In genomic region chr5:132526290-132526973, GRCh38 we compare ENCODE assay signal across 8 cellular contexts. TPM values are rescaled to one million over a fixed set of nuclear protein-coding genes. Genes with fewer than 3 reads are reported as not detected.
DNase-seq lines count a peak whose midpoint lies in the region; ATAC-seq and TF ChIP-seq lines count a peak whose summit lies in the region.

No MANE protein-coding gene starts in this region.

- H3K23ac ChIP-seq in IMR-90 (ENCODE audit: low read depth, low read length) = no peak overlapping the region

- TF ChIP-seq POLR2A in IMR-90 (IDR thresholded peaks at IDR 0.05; ENCODE audit: low read depth, low read length) (no peak), adrenal gland (IDR thresholded peaks at IDR 0.05) (no peak)

- no peaks in the 10 kb centered on the region for H4K20me1 ChIP-seq in IMR-90 (ENCODE audit: insufficient read depth, low read length)

- no peak overlapping the region for H3K27ac ChIP-seq in IMR-90 (ENCODE audit: insufficient read depth, low read length)
- no peak overlapping the region for H3K27ac ChIP-seq in adrenal gland
- no peak overlapping the region for H3K27ac ChIP-seq in right cardiac atrium (ENCODE audit: low read length)

- H2AK5ac ChIP-seq in IMR-90 (ENCODE audit: low read depth, low read length) = peak overlapping the region; percentile 1; the same call in 1 of the 2 replicates

- no peak overlapping the region for H3K14ac ChIP-seq in IMR-90 (replicated peaks; ENCODE audit: low read depth, low read length)

- peak; percentile 35 for ATAC-seq in GM18502 (IDR thresholded peaks at IDR 0.05; ENCODE audit: poor library complexity, unreplicated experiment)
- ATAC-seq in IMR-90 (ENCODE audit: low read depth) = peak; percentile 95
- peak; percentile 84 to 86 for ATAC-seq in right cardiac atrium
- peak; percentile 79 for ATAC-seq in sciatic nerve
- no peak for ATAC-seq in HG03521 (IDR thresholded peaks at IDR 0.05; ENCODE audit: unreplicated experiment)

- no peak overlapping the region for H3K56ac ChIP-seq in IMR-90 (ENCODE audit: extremely low read depth, insufficient read depth, low read length)

- no peaks in the 10 kb centered on the region for H3K9me1 ChIP-seq in IMR-90 (ENCODE audit: insufficient read depth, low read length)

- DNase-seq in AML-193 (lab: John Stamatoyannopoulos, UW) (peak; percentile 39 to 41), IMR-90 (peak; percentile 50), RPMI8226 (peak; percentile 72), adrenal gland (peak; percentile 27 to 58 (median 37)), right cardiac atrium (peak in 2 of 3 donors; percentile 43 to 62), sciatic nerve (ENCODE audit: low spot score) (no peak)

- peak overlapping the region; percentile 78 for H3K4me2 ChIP-seq in IMR-90 (ENCODE audit: low read depth, low read length)

- H3K27me3 ChIP-seq in IMR-90 (ENCODE audit: control insufficient read depth, insufficient read depth, low read length) (peaks cover 13% of the 10 kb centered on the region), adrenal gland (no peaks in the 10 kb centered on the region), right cardiac atrium (ENCODE audit: control insufficient read depth, insufficient read depth) (no peaks in the 10 kb centered on the region)

- no peak overlapping the region for H2BK15ac ChIP-seq in IMR-90 (ENCODE audit: low read depth, low read length)

- H3K36me3 ChIP-seq in IMR-90 (ENCODE audit: control insufficient read depth, insufficient read depth, low read length) (no peaks in the 10 kb centered on the region), adrenal gland (replicated peaks in 1 of 2) (no peaks in the 10 kb centered on the region)

- no peaks in the 10 kb centered on the region for H3K9me3 ChIP-seq in IMR-90 (ENCODE audit: control insufficient read depth, insufficient read depth, low read length)
- H3K9me3 ChIP-seq in adrenal gland (replicated peaks in 1 of 3) = no peaks in the 10 kb centered on the region
- no peaks in the 10 kb centered on the region for H3K9me3 ChIP-seq in right cardiac atrium (ENCODE audit: control insufficient read depth, low read length)

- in situ Hi-C loops in IMR-90 (cut with MboI; ENCODE audit: low sequenced_read_pairs) = loop anchor here (10.0 kb wide), 1 partner anchor 188 kb away; no protein-coding TSS in a partner anchor

- H4K5ac ChIP-seq in IMR-90 (ENCODE audit: low read depth, low read length) = no peak overlapping the region

- no peak overlapping the region for H2BK120ac ChIP-seq in IMR-90 (ENCODE audit: low read depth, low read length)

- WGBS in IMR-90 (ENCODE audit: extremely low coverage in 2 of 2, insufficient read length in 1 of 2), 2 experiments = 10% methylated on average over 2 of the region's 11 CpGs; no CpG with 5 or more reads in 1 of the 2 experiments
- 37 to 50% (median 42%) methylated on average over 8 to 11 of the region's 11 CpGs for WGBS in adrenal gland, 4 donors
- 38% methylated on average over 11 of the region's 11 CpGs for WGBS in right cardiac atrium

- H2AFZ ChIP-seq in IMR-90 (replicated peaks; ENCODE audit: low read length, poor library complexity) = peak overlapping the region; percentile 76

- no peak overlapping the region for H4K91ac ChIP-seq in IMR-90 (ENCODE audit: insufficient read depth, low read depth, low read length)

- CTCF ChIA-PET in IMR-90 (lab: Yijun Ruan, JAX) = interaction anchor here (0.6 to 2.1 kb wide), 8 partner anchors 10 to 223 kb away, joined by 3 to 8 read pairs (median 3); no protein-coding TSS in a partner anchor

- peaks cover 1% of the 10 kb centered on the region; the same call in 1 of the 2 replicates for H3K4me1 ChIP-seq in IMR-90 (ENCODE audit: control insufficient read depth, insufficient read depth, low read length)
- no peaks in the 10 kb centered on the region for H3K4me1 ChIP-seq in adrenal gland (replicated peaks in 1 of 2)
- no peaks in the 10 kb centered on the region for H3K4me1 ChIP-seq in right cardiac atrium (ENCODE audit: control insufficient read depth, insufficient read depth, low read length)

- no TSS peak for BruUV-seq in IMR-90 (replicated peaks; lab: Mats Ljungman, UMichigan)

- dilution Hi-C loops in IMR-90 (cut with HindIII; ENCODE audit: low sequenced_read_pairs, unreplicated experiment) = no loop called here

- H3K9ac ChIP-seq in IMR-90 (ENCODE audit: low read depth, low read length) = no peak overlapping the region

- H3K79me1 ChIP-seq in IMR-90 (ENCODE audit: low read depth in 1 of 2, low read length in 2 of 2) = no peaks in the 10 kb centered on the region

- TF ChIP-seq CTCF in IMR-90 (conservative IDR thresholded peaks at IDR 0.05; ENCODE audit: low read depth, low read length) (peak; percentile 74), adrenal gland (IDR thresholded peaks at IDR 0.05) (peak; percentile 70 to 93 (median 83))

- H3K18ac ChIP-seq in IMR-90 (ENCODE audit: low read depth, low read length) = no peak overlapping the region

- H2BK20ac ChIP-seq in IMR-90 (ENCODE audit: low read depth, low read length) = peak overlapping the region; percentile 50; the same call in 1 of the 2 replicates

- no peak overlapping the region for H2AK9ac ChIP-seq in IMR-90 (replicated peaks; ENCODE audit: low read depth, low read length, poor library complexity)

- H3K4me3 ChIP-seq in IMR-90 (ENCODE audit: insufficient read depth, low read depth, low read length) = no peak overlapping the region
- H3K4me3 ChIP-seq in adrenal gland = peak overlapping the region in 1 of 4 donors; percentile 4
- H3K4me3 ChIP-seq in right cardiac atrium (ENCODE audit: low read length) = no peak overlapping the region

- no peak overlapping the region for H3K4ac ChIP-seq in IMR-90 (ENCODE audit: low read depth, low read length)

- peak; percentile 72 for TF ChIP-seq RAD21 in IMR-90 (IDR thresholded peaks at IDR 0.05; ENCODE audit: low read length)

- H2BK5ac ChIP-seq in IMR-90 (ENCODE audit: low read depth, low read length, poor library complexity, severe bottlenecking) = no peak overlapping the region

- no peak overlapping the region for H4K8ac ChIP-seq in IMR-90 (ENCODE audit: low read depth in 2 of 2, low read length in 2 of 2)

- POLR2A ChIA-PET in IMR-90 (lab: Charles Lee; ENCODE audit: unreplicated experiment) = no interaction called here

- intact Hi-C loops in IMR-90 (cut with micrococcal nuclease) (loop anchor here (5.0 to 10.0 kb wide), 2 partner anchors 178 to 296 kb away; no protein-coding TSS in a partner anchor), adrenal gland (cut with DNase I) (loop anchor here in 1 of 2 donors (5.0 kb wide), 1 partner anchor 296 kb away; no protein-coding TSS in a partner anchor), right cardiac atrium (cut with DNase I) (loop anchor here in 1 of 4 donors (10.0 kb wide), 1 partner anchor 298 kb away; no protein-coding TSS in a partner anchor), sciatic nerve (cut with DNase I) (no loop called here)

TF ChIP-seq in IMR-90, 13 proteins besides CTCF, POLR2A, EP300 and RAD21:
- no peak for TF ChIP-seq CEBPB (IDR thresholded peaks at IDR 0.05; ENCODE audit: low read depth, low read length)
- peak; percentile 61 for TF ChIP-seq SMC3 (IDR thresholded peaks at IDR 0.05; ENCODE audit: low read depth, low read length)

RNA-seq across cellular contexts. Expression of gene IL5, which starts 16.9 kb away (rescaled TPM):
- total RNA-seq in IMR-90 (2012; rRNA removed) (not detected in 2 replicates), adrenal gland (not detected), right cardiac atrium (not detected), sciatic nerve (not detected)
- polyA plus RNA-seq in IMR-90 (2012; rRNA removed) (not detected in 2 replicates), adrenal gland (not detected), right cardiac atrium (not detected)
- polyA plus RNA-seq in IMR-90 (2012; cell fraction: cytosol; rRNA removed) = not detected in 2 replicates
- not detected in 2 replicates for polyA plus RNA-seq in IMR-90 (2012; cell fraction: nucleus; rRNA removed; ENCODE audit: low replicate concordance)

RNA-seq across cellular contexts. Expression of gene RAD50, which starts 30.3 kb away (rescaled TPM):
- 5.2 and 13.3 TPM in 2 replicates for total RNA-seq in IMR-90 (2012; rRNA removed)
- 6.2 and 7.2 TPM in 2 replicates for polyA plus RNA-seq in IMR-90 (2012; rRNA removed)
- 1.2 and 1.5 TPM in 2 replicates for polyA plus RNA-seq in IMR-90 (2012; cell fraction: cytosol; rRNA removed)
- polyA plus RNA-seq in IMR-90 (2012; cell fraction: nucleus; rRNA removed; ENCODE audit: low replicate concordance) = 1.7 and 11.9 TPM in 2 replicates
- total RNA-seq in adrenal gland = 10 to 100 TPM; 18.7 to 41.6 (median 28.7) TPM
- polyA plus RNA-seq in adrenal gland = 10 to 100 TPM in 1 of 3 donors, 1 to 10 TPM in 2; 5.4 to 39.6 (median 9.0) TPM
- total RNA-seq in right cardiac atrium = 10 to 100 TPM; 22.7 to 32.0 (median 29.8) TPM
- polyA plus RNA-seq in right cardiac atrium = 8.0 TPM
- 31.5 TPM for total RNA-seq in sciatic nerve

RNA-seq across cellular contexts. Expression of gene IRF1, which starts 35.9 kb away (rescaled TPM):
- total RNA-seq in IMR-90 (2012; rRNA removed) = 6.9 and 11.1 TPM in 2 replicates
- 16.5 and 18.9 TPM in 2 replicates for polyA plus RNA-seq in IMR-90 (2012; rRNA removed)
- 13.2 and 15.9 TPM in 2 replicates for polyA plus RNA-seq in IMR-90 (2012; cell fraction: cytosol; rRNA removed)
- 25.7 and 30.6 TPM in 2 replicates for polyA plus RNA-seq in IMR-90 (2012; cell fraction: nucleus; rRNA removed; ENCODE audit: low replicate concordance)
- total RNA-seq in adrenal gland = 100 to 1,000 TPM in 1 of 8 donors, 10 to 100 TPM in 7; 12.0 to 116 (median 25.5) TPM
- 10 to 100 TPM in 2 of 3 donors, 1 to 10 TPM in 1; 9.0 to 20.0 (median 10.7) TPM for polyA plus RNA-seq in adrenal gland
- 10 to 100 TPM in 3 of 4 donors, 1 to 10 TPM in 1; 9.4 to 17.9 (median 13.8) TPM for total RNA-seq in right cardiac atrium
- 11.7 TPM for polyA plus RNA-seq in right cardiac atrium
- 52.2 TPM for total RNA-seq in sciatic nerve
